ENCODE assay signal across 1 cellular context in the genomic region with DNA sequence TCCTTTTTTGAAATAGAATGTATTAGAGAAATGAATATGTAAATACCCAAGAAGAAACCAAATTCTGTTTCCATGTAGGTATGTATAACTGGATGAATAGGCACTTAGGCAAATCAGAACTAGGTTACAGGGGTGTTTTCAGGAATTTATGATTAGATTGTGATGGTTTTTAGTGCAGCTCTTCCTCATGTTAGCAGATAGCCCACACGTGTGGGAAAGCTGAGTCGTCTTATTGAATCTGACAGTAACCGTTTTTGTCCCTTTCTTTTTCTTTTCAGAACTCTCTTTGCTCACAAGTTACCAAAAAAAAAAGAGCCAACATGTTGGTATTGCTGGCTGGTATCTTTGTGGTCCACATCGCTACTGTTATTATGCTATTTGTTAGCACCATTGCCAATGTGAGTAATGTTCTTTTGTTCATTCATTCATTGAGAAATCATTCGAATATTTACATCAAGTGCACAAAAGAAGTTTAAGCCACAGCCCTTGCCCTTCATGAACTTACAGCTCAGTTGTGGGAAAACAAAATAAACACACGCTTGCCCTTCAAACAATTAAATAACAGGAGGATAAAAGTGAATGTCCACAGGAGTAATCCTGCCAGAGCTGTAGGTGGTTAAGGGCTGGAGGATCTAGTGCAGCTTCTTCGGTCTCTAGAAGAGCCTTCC.
TF ChIP-seq lines count a peak whose summit lies in the region.

No MANE protein-coding gene starts in this region.

TF ChIP-seq in GM23338, 12 proteins besides CTCF, POLR2A, EP300 and RAD21 (continued from another document):
- TF ChIP-seq, protein P1, sequence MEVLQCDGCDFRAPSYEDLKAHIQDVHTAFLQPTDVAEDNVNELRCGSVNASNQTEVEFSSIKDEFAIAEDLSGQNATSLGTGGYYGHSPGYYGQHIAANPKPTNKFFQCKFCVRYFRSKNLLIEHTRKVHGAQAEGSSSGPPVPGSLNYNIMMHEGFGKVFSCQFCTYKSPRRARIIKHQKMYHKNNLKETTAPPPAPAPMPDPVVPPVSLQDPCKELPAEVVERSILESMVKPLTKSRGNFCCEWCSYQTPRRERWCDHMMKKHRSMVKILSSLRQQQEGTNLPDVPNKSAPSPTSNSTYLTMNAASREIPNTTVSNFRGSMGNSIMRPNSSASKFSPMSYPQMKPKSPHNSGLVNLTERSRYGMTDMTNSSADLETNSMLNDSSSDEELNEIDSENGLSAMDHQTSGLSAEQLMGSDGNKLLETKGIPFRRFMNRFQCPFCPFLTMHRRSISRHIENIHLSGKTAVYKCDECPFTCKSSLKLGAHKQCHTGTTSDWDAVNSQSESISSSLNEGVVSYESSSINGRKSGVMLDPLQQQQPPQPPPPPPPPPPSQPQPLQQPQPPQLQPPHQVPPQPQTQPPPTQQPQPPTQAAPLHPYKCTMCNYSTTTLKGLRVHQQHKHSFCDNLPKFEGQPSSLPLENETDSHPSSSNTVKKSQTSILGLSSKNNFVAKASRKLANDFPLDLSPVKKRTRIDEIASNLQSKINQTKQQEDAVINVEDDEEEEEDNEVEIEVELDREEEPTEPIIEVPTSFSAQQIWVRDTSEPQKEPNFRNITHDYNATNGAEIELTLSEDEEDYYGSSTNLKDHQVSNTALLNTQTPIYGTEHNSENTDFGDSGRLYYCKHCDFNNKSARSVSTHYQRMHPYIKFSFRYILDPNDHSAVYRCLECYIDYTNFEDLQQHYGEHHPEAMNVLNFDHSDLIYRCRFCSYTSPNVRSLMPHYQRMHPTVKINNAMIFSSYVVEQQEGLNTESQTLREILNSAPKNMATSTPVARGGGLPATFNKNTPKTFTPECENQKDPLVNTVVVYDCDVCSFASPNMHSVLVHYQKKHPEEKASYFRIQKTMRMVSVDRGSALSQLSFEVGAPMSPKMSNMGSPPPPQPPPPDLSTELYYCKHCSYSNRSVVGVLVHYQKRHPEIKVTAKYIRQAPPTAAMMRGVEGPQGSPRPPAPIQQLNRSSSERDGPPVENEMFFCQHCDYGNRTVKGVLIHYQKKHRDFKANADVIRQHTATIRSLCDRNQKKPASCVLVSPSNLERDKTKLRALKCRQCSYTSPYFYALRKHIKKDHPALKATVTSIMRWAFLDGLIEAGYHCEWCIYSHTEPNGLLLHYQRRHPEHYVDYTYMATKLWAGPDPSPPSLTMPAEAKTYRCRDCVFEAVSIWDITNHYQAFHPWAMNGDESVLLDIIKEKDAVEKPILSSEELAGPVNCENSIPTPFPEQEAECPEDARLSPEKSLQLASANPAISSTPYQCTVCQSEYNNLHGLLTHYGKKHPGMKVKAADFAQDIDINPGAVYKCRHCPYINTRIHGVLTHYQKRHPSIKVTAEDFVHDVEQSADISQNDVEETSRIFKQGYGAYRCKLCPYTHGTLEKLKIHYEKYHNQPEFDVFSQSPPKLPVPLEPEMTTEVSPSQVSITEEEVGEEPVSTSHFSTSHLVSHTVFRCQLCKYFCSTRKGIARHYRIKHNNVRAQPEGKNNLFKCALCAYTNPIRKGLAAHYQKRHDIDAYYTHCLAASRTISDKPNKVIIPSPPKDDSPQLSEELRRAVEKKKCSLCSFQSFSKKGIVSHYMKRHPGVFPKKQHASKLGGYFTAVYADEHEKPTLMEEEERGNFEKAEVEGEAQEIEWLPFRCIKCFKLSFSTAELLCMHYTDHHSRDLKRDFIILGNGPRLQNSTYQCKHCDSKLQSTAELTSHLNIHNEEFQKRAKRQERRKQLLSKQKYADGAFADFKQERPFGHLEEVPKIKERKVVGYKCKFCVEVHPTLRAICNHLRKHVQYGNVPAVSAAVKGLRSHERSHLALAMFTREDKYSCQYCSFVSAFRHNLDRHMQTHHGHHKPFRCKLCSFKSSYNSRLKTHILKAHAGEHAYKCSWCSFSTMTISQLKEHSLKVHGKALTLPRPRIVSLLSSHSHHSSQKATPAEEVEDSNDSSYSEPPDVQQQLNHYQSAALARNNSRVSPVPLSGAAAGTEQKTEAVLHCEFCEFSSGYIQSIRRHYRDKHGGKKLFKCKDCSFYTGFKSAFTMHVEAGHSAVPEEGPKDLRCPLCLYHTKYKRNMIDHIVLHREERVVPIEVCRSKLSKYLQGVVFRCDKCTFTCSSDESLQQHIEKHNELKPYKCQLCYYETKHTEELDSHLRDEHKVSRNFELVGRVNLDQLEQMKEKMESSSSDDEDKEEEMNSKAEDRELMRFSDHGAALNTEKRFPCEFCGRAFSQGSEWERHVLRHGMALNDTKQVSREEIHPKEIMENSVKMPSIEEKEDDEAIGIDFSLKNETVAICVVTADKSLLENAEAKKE (CRISPR knock-in tag; IDR thresholded peaks at IDR 0.05), result no peak
- TF ChIP-seq EZH2 (IDR thresholded peaks at IDR 0.05; ENCODE audit: low read depth, unreplicated experiment) (no peak), CREB1 (CRISPR knock-in tag; IDR thresholded peaks at IDR 0.05; ENCODE audit: low read depth) (no peak)
